11 cellular contexts compared by ENCODE assay signal in the genomic region with DNA sequence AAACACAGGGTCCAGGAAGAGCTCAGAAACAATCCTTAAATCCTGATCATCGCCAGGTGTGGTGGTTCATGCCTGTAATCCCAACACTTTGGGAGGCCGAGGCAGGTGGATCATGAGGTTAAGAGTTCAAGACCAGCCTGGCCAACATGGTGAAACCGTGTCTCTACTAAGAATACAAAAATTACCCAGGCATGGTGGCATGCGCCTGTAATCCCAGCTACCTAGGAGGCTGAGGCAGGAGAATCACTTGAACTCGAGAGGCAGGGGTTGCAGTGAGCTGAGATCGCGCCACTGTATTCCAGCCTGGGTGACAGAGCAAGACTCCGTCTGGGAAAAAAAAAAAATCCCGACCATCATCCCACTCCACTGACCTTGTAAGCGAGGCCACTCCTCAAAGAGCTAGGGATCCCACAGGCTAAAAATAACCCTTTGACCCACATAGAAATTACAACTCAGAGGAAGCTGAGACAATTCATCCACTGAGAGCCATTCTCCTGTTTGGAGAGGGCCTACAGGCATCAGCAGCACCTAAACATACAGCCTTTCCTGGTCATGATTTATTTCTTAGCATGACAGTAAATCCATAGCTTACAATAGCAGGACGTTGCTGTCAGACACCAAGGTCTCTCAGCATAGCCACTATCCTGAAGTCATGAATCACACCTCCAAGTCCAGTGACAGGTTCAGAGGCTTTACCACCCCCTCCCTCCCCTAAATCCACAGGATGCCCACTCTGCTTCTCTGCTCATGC.
DNase-seq lines count a peak whose midpoint lies in the region; ATAC-seq and TF ChIP-seq lines count a peak whose summit lies in the region.
"Had no signal": no experiment of that assay in that cellular context is flagged by ENCODE, and none has a peak within 500 bp of the region (broad histone marks: within the 10 kb centered on the region; RNA-seq: fewer than 3 reads in every experiment).

No MANE protein-coding gene starts in this region.

- H3K27ac Mint-ChIP-seq in brain: peak overlapping the region in 3 of 5 experiments; percentile 58 to 87 (median 73)
- peak overlapping the region in 1 of 2 donors; percentile 65 for H3K27ac Mint-ChIP-seq in activated naive CD4-positive, alpha-beta T cell treated with anti-CD3 and anti-CD28 coated beads, Interleukin-2, amount 50 U/mL, for 72 hours
- H3K27ac Mint-ChIP-seq: CD14-positive monocyte had no signal

- H3K9me3 ChIP-seq in liver (ENCODE audit: control insufficient read depth in 4 of 4, low read length in 3 of 4) (no peaks in the 10 kb centered on the region), stomach (no peaks in the 10 kb centered on the region)

- peaks cover 0 to 2% (median 0%) of the 10 kb centered on the region in 5 experiments for H3K9me3 Mint-ChIP-seq in brain
- H3K9me3 Mint-ChIP-seq in activated naive CD4-positive, alpha-beta T cell treated with anti-CD3 and anti-CD28 coated beads, Interleukin-2, amount 50 U/mL, for 72 hours: no peaks in the 10 kb centered on the region

- no peak for TF ChIP-seq POLR2A in stomach (IDR thresholded peaks at IDR 0.05)

- intact Hi-C loops in stomach (cut with DNase I; ENCODE audit: low total_unique reads): no loop called here

- no peak overlapping the region for H3K9ac ChIP-seq in liver (ENCODE audit: low read depth in 1 of 2, low read length in 2 of 2)

- DNase-seq in NCI-H2227 (lab: John Stamatoyannopoulos, UW; ENCODE audit: unreplicated experiment): peak; percentile 67
- no peak for DNase-seq in stomach
- DNase-seq in activated naive CD4-positive, alpha-beta T cell treated with anti-CD3 and anti-CD28 coated beads, Interleukin-2, amount 50 U/mL, for 72 hours (ENCODE audit: low spot score in 2 of 2): no peak
- no peak for DNase-seq in AG20443 (ENCODE audit: low spot score)
- DNase-seq: Karpas-422, NCI-H187 treated with DMSO at 0.1 percent for 48 hours had no signal

- no peaks in the 10 kb centered on the region for H3K36me3 ChIP-seq in liver (ENCODE audit: control insufficient read depth in 4 of 4, insufficient read depth in 3 of 4, low read depth in 1 of 4, low read length in 3 of 4)
- H3K36me3 ChIP-seq in stomach: no peaks in the 10 kb centered on the region

- TF ChIP-seq EP300 in stomach (IDR thresholded peaks at IDR 0.05): no peak

- peaks cover 38% of the 10 kb centered on the region for H3K4me1 Mint-ChIP-seq in brain

- H3K4me3 Mint-ChIP-seq in brain: no peak overlapping the region
- H3K4me3 Mint-ChIP-seq: CD14-positive monocyte had no signal

- H3K27me3 Mint-ChIP-seq in brain: peaks cover 14% of the 10 kb centered on the region

- H3K36me3 Mint-ChIP-seq in brain: no peaks in the 10 kb centered on the region
- no peaks in the 10 kb centered on the region for H3K36me3 Mint-ChIP-seq in activated naive CD4-positive, alpha-beta T cell treated with anti-CD3 and anti-CD28 coated beads, Interleukin-2, amount 50 U/mL, for 72 hours
- H3K36me3 Mint-ChIP-seq: CD14-positive monocyte had no signal

- TF ChIP-seq CTCF in brain (conservative IDR thresholded peaks at IDR 0.05) (no peak), liver (IDR thresholded peaks at IDR 0.05; ENCODE audit: low read depth, low read length, missing input control) (no peak), stomach (IDR thresholded peaks at IDR 0.05) (no peak)

- no peak for TF ChIP-seq RAD21 in liver (IDR thresholded peaks at IDR 0.05)

- H3K4me1 ChIP-seq in liver (ENCODE audit: control insufficient read depth in 4 of 4, insufficient read depth in 4 of 4, low read length in 3 of 4) (peaks cover 11 to 31% (median 23%) of the 10 kb centered on the region in 4 donors), stomach (peaks cover 3 to 50% (median 34%) of the 10 kb centered on the region in 4 donors)

- H3K27ac ChIP-seq in liver (ENCODE audit: low read depth in 1 of 2, low read length in 2 of 2): peak overlapping the region; percentile 13 to 65
- H3K27ac ChIP-seq in stomach: peak overlapping the region in 3 of 5 donors; percentile 18 to 42 (median 24)
- H3K27ac ChIP-seq: HL-60 had no signal

- WGBS in liver: 82% methylated on average over 11 of the region's 11 CpGs
- 69 to 86% (median 76%) methylated on average over 10 to 11 of the region's 11 CpGs for WGBS in stomach, 5 donors

- H3K4me3 ChIP-seq in liver (ENCODE audit: low read depth in 1 of 3, low read length in 3 of 3): no peak overlapping the region
- no peak overlapping the region for H3K4me3 ChIP-seq in stomach

- H3K27me3 ChIP-seq in liver (ENCODE audit: control insufficient read depth in 4 of 4, insufficient read depth in 4 of 4, low read length in 3 of 4): no peaks in the 10 kb centered on the region
- no peaks in the 10 kb centered on the region for H3K27me3 ChIP-seq in stomach

- ATAC-seq in activated naive CD4-positive, alpha-beta T cell treated with anti-CD3 and anti-CD28 coated beads, Interleukin-2, amount 50 U/mL, for 72 hours: no peak
- ATAC-seq in HG03108 (IDR thresholded peaks at IDR 0.05; ENCODE audit: unreplicated experiment): no peak

TF ChIP-seq in liver, 16 proteins besides CTCF, POLR2A, EP300 and RAD21:
- peak; percentile 15 for TF ChIP-seq NR2F2 (IDR thresholded peaks at IDR 0.05)
- no peak for TF ChIP-seq EGR1 (IDR thresholded peaks at IDR 0.05; ENCODE audit: low read depth in 2 of 2)
- TF ChIP-seq FOXA1 (IDR thresholded peaks at IDR 0.05): no peak
